14 cellular contexts compared by ENCODE assay signal in the genomic region with DNA sequence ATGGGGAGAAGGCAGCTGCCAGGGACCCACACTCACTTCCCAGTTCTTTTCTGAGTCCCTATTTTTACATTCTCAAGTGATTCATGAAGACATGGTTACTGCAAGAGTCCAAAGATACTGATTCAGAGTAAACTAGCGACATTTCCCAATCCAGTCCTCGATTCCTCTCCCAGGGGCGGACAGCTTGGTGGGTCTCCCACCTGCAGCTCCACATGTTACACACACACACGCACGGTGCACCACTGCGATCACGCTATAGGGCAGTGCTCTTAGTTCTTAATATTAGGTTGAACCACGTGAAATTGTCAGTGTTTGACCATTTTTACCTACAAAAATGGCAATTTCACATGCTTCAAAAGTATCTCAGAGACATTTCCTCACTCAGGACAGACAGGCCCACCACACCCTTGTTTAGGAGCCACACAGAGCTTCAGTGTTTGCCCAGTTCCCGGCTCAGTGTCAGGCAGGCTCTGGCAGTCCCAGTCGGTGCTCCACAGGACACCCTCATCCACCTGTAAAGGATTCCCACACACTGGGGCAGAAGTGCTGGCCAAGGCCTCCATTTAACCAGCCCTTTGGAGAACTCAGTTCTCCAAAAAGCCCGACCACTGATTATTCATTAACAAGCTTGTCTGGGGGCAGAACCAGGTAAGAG.
"Had no signal": no experiment of that assay in that cellular context is flagged by ENCODE, and none has a peak within 500 bp of the region (broad histone marks: within the 10 kb centered on the region; RNA-seq: fewer than 3 reads in every experiment).

No MANE protein-coding gene starts in this region.

- H3K4me3 ChIP-seq: ascending aorta, hepatocyte, lung had no signal

- H3K9me3 Mint-ChIP-seq: activated CD4-positive, alpha-beta memory T cell treated with anti-CD3 and anti-CD28 coated beads for 36 hours; effector memory CD8-positive, alpha-beta T cell; natural killer cell had no signal

- DNase-seq: activated CD4-positive, alpha-beta memory T cell treated with anti-CD3 and anti-CD28 coated beads for 36 hours; activated CD8-positive, alpha-beta memory T cell treated with anti-CD3 and anti-CD28 coated beads, Interleukin-2, amount 10 ng/mL, durations not matched to agents 7 days and 5 days; activated effector memory CD4-positive, alpha-beta T cell treated with Interleukin-2 at 50 U/mL for 16 hours; activated naive CD4-positive, alpha-beta T cell treated with anti-CD3 and anti-CD28 coated beads, Interleukin-2, amount 50 U/mL, for 16 hours; dermis blood vessel endothelial cell; effector memory CD8-positive, alpha-beta T cell; left colon; natural killer cell; stimulated activated naive CD4-positive, alpha-beta T cell; SW 1271; WERI-Rb-1 had no signal

- H3K4me2 ChIP-seq: hepatocyte had no signal

- ATAC-seq: activated CD8-positive, alpha-beta memory T cell treated with anti-CD3 and anti-CD28 coated beads, Interleukin-2, amount 10 ng/mL, durations not matched to agents 7 days and 5 days; effector memory CD8-positive, alpha-beta T cell; left colon; natural killer cell had no signal

- H3K27me3 ChIP-seq: ascending aorta, hepatocyte had no signal

- H3K4me1 Mint-ChIP-seq: activated CD8-positive, alpha-beta memory T cell treated with anti-CD3 and anti-CD28 coated beads, Interleukin-2, amount 10 ng/mL, durations not matched to agents 7 days and 5 days had no signal

- H3K27ac ChIP-seq: ascending aorta, hepatocyte, WERI-Rb-1 had no signal

- H3K36me3 Mint-ChIP-seq: natural killer cell had no signal

- H3K4me3 Mint-ChIP-seq: activated CD4-positive, alpha-beta memory T cell treated with anti-CD3 and anti-CD28 coated beads for 36 hours; activated CD8-positive, alpha-beta memory T cell treated with anti-CD3 and anti-CD28 coated beads, Interleukin-2, amount 10 ng/mL, durations not matched to agents 7 days and 5 days; effector memory CD8-positive, alpha-beta T cell; natural killer cell had no signal

- H3K9me3 ChIP-seq: ascending aorta had no signal

- H3K27me3 Mint-ChIP-seq: activated CD4-positive, alpha-beta memory T cell treated with anti-CD3 and anti-CD28 coated beads for 36 hours; activated CD8-positive, alpha-beta memory T cell treated with anti-CD3 and anti-CD28 coated beads, Interleukin-2, amount 10 ng/mL, durations not matched to agents 7 days and 5 days; effector memory CD8-positive, alpha-beta T cell had no signal

- H3K27ac Mint-ChIP-seq: activated CD4-positive, alpha-beta memory T cell treated with anti-CD3 and anti-CD28 coated beads for 36 hours; activated CD8-positive, alpha-beta memory T cell treated with anti-CD3 and anti-CD28 coated beads, Interleukin-2, amount 10 ng/mL, durations not matched to agents 7 days and 5 days had no signal
